ENCODE assay signal across 1 cellular context in genomic region chr4:41750158-41750623, GRCh38.
TF ChIP-seq lines count a peak whose summit lies in the region.

No MANE protein-coding gene starts in this region.

TF ChIP-seq in HEK293, 187 proteins besides CTCF, POLR2A, EP300 and RAD21 (continued from another document):
- no peak for TF ChIP-seq AEBP2 (tag by site-specific recombination; IDR thresholded peaks at IDR 0.05; ENCODE audit: borderline replicate concordance)
- no peak for TF ChIP-seq ZNF473 (tag by site-specific recombination; IDR thresholded peaks at IDR 0.05)
- TF ChIP-seq GLIS1 (tag by site-specific recombination; IDR thresholded peaks at IDR 0.05), result peak; percentile 87
